In genomic region chr1:20426371-20426770, GRCh38 we compare ENCODE assay signal across 26 cellular contexts. TPM values are rescaled to one million over a fixed set of nuclear protein-coding genes. Genes with fewer than 3 reads are reported as not detected.
DNase-seq lines count a peak whose midpoint lies in the region; ATAC-seq and TF ChIP-seq lines count a peak whose summit lies in the region.
"Had no signal": no experiment of that assay in that cellular context is flagged by ENCODE, and none has a peak within 500 bp of the region (broad histone marks: within the 10 kb centered on the region; RNA-seq: fewer than 3 reads in every experiment).

No MANE protein-coding gene starts in this region.

- WGBS in mammary epithelial cell (ENCODE audit: low coverage, missing lambda C conversion rate), result 78% methylated on average over 4 of the region's 4 CpGs

- H3K9ac ChIP-seq in mammary epithelial cell (ENCODE audit: insufficient read depth, low read length) (no peak overlapping the region), OCI-LY3 (ENCODE audit: low read length) (peak overlapping the region; percentile 23; the same call in 1 of the 2 replicates)
- H3K9ac ChIP-seq: parathyroid adenoma had no signal

- intact Hi-C loops in mammary epithelial cell (cut with micrococcal nuclease), result loop anchor here (2.0 kb wide), 1 partner anchor 68 kb away; no protein-coding TSS in a partner anchor
- intact Hi-C loops in breast epithelium (cut with DNase I; ENCODE audit: low total_unique reads), result no loop called here
- intact Hi-C loops in left ventricle myocardium superior (cut with micrococcal nuclease), result no loop called here

- H3K4me1 ChIP-seq in mammary epithelial cell (ENCODE audit: insufficient read depth, low read length) (peaks cover 14% of the 10 kb centered on the region), breast epithelium (no peaks in the 10 kb centered on the region), OCI-LY3 (ENCODE audit: low read length) (peaks cover 19% of the 10 kb centered on the region)
- H3K4me1 ChIP-seq: left lung, parathyroid adenoma, right lobe of liver, stomach, tibial artery had no signal

- TF ChIP-seq CTCF in mammary epithelial cell (conservative IDR thresholded peaks at IDR 0.05 in 1 of 2, IDR thresholded peaks at IDR 0.05 in 1 of 2; ENCODE audit: extremely low read depth in 1 of 2, insufficient read depth in 1 of 2, low read depth in 1 of 2, low read length in 2 of 2) (no peak), breast epithelium (IDR thresholded peaks at IDR 0.05) (no peak), OCI-LY3 (IDR thresholded peaks at IDR 0.05; ENCODE audit: low read depth, low read length) (no peak)

- H3K4me3 ChIP-seq in mammary epithelial cell (replicated peaks in 1 of 3; ENCODE audit: insufficient read depth in 1 of 3, low read depth in 2 of 3, low read length in 3 of 3) (no peak overlapping the region), breast epithelium (no peak overlapping the region), OCI-LY3 (ENCODE audit: low read length) (peak overlapping the region; percentile 50; the same call in 1 of the 2 replicates)
- H3K4me3 ChIP-seq: left lung, MG63, right lobe of liver, stomach, tibial artery had no signal

- TF ChIP-seq POLR2A in breast epithelium (IDR thresholded peaks at IDR 0.05), result no peak

- H3K36me3 ChIP-seq in mammary epithelial cell (ENCODE audit: insufficient read depth, low read length) (no peaks in the 10 kb centered on the region), breast epithelium (no peaks in the 10 kb centered on the region), OCI-LY3 (replicated peaks; ENCODE audit: low read depth, low read length) (no peaks in the 10 kb centered on the region)
- H3K36me3 ChIP-seq: left lung, MG63, right lobe of liver, stomach, tibial artery had no signal

- no peaks in the 10 kb centered on the region for H4K20me1 ChIP-seq in mammary epithelial cell (ENCODE audit: insufficient read depth, low read length)
- no peaks in the 10 kb centered on the region for H4K20me1 ChIP-seq in OCI-LY3 (ENCODE audit: insufficient read depth, low read length)

- peak; percentile 41 for ATAC-seq in stimulated activated memory B cell treated with anti-CD40 and anti-IgM and Interleukin-4, amounts not matched to agents 10 μg/mL and 1 μg/mL and 100 μg/mL, for 72 hours
- no peak for ATAC-seq in left ventricle myocardium superior
- ATAC-seq: right lobe of liver had no signal

- CTCF ChIA-PET in mammary epithelial cell (lab: Charles Lee; ENCODE audit: low non-redundant PET), result interaction anchor here (0.6 to 1.0 kb wide), 2 partner anchors 65 to 451 kb away, joined by 3 to 10 read pairs; no protein-coding TSS in a partner anchor

- no peak overlapping the region for H3K4me3 Mint-ChIP-seq in stimulated activated memory B cell treated with anti-CD40 and anti-IgM and Interleukin-4, amounts not matched to agents 10 μg/mL and 1 μg/mL and 100 μg/mL, for 72 hours
- H3K4me3 Mint-ChIP-seq: activated CD8-positive, alpha-beta T cell treated with anti-CD3 and anti-CD28 coated beads for 36 hours; activated naive CD8-positive, alpha-beta T cell treated with anti-CD3 and anti-CD28 coated beads, Interleukin-2, amount 50 U/mL, for 24 hours; immature natural killer cell; nephron had no signal

- no peaks in the 10 kb centered on the region for H3K36me3 Mint-ChIP-seq in stimulated activated memory B cell treated with anti-CD40 and anti-IgM and Interleukin-4, amounts not matched to agents 10 μg/mL and 1 μg/mL and 100 μg/mL, for 72 hours

- no peaks in the 10 kb centered on the region for H3K79me2 ChIP-seq in mammary epithelial cell (ENCODE audit: insufficient read depth, low read length)
- H3K79me2 ChIP-seq in OCI-LY3 (ENCODE audit: low read length), result no peaks in the 10 kb centered on the region
- H3K79me2 ChIP-seq: parathyroid adenoma had no signal

- H3K27me3 ChIP-seq in mammary epithelial cell (ENCODE audit: insufficient read depth, low read length) (no peaks in the 10 kb centered on the region), breast epithelium (no peaks in the 10 kb centered on the region), OCI-LY3 (ENCODE audit: low read depth, low read length) (peaks cover 18% of the 10 kb centered on the region)
- H3K27me3 ChIP-seq: MG63, right lobe of liver had no signal

- peaks cover 10% of the 10 kb centered on the region for H3K27me3 Mint-ChIP-seq in stimulated activated memory B cell treated with anti-CD40 and anti-IgM and Interleukin-4, amounts not matched to agents 10 μg/mL and 1 μg/mL and 100 μg/mL, for 72 hours

- dilution Hi-C loops in mammary epithelial cell (cut with HindIII; ENCODE audit: low sequenced_read_pairs), result loop anchor here (10.0 kb wide), 1 partner anchor 82 kb away; no protein-coding TSS in a partner anchor

- peaks cover 36% of the 10 kb centered on the region for H3K4me1 Mint-ChIP-seq in stimulated activated memory B cell treated with anti-CD40 and anti-IgM and Interleukin-4, amounts not matched to agents 10 μg/mL and 1 μg/mL and 100 μg/mL, for 72 hours
- H3K4me1 Mint-ChIP-seq: immature natural killer cell, nephron had no signal

- H2AFZ ChIP-seq in mammary epithelial cell (ENCODE audit: low read depth, low read length) (peak overlapping the region; percentile 63), OCI-LY3 (ENCODE audit: low read depth, low read length) (no peak overlapping the region)
- H2AFZ ChIP-seq: parathyroid adenoma had no signal

- H3K9me3 ChIP-seq in mammary epithelial cell (replicated peaks; ENCODE audit: insufficient read depth, low read length), result peaks cover 6% of the 10 kb centered on the region
- peaks cover 14 to 18% of the 10 kb centered on the region in 2 donors for H3K9me3 ChIP-seq in breast epithelium
- peaks cover 6% of the 10 kb centered on the region; the same call in 1 of the 2 replicates for H3K9me3 ChIP-seq in OCI-LY3 (ENCODE audit: insufficient read depth, low read length)

- BruUV-seq in mammary epithelial cell (replicated peaks; lab: Mats Ljungman, UMichigan), result no TSS peak

- H3K4me2 ChIP-seq in mammary epithelial cell (ENCODE audit: insufficient read depth, low read depth, low read length) (peak overlapping the region; percentile 39), OCI-LY3 (ENCODE audit: low read length) (peak overlapping the region; percentile 85)

- no peak overlapping the region for H3K27ac Mint-ChIP-seq in stimulated activated memory B cell treated with anti-CD40 and anti-IgM and Interleukin-4, amounts not matched to agents 10 μg/mL and 1 μg/mL and 100 μg/mL, for 72 hours
- H3K27ac Mint-ChIP-seq: activated CD8-positive, alpha-beta T cell treated with anti-CD3 and anti-CD28 coated beads for 36 hours; activated naive CD8-positive, alpha-beta T cell treated with anti-CD3 and anti-CD28 coated beads, Interleukin-2, amount 50 U/mL, for 24 hours; immature natural killer cell; nephron had no signal

- H3K9me3 Mint-ChIP-seq in stimulated activated memory B cell treated with anti-CD40 and anti-IgM and Interleukin-4, amounts not matched to agents 10 μg/mL and 1 μg/mL and 100 μg/mL, for 72 hours, result peaks cover 7% of the 10 kb centered on the region

- H3K27ac ChIP-seq in mammary epithelial cell (ENCODE audit: insufficient read depth, low read depth, low read length) (peak overlapping the region; percentile 35), breast epithelium (no peak overlapping the region), OCI-LY3 (ENCODE audit: low read length) (0 out of 2 replicates have a peak overlapping the region, but pooled peaks have one; percentile 20), epithelial cell of prostate (peak overlapping the region; percentile 52)
- H3K27ac ChIP-seq: C4-2B, left lung, parathyroid adenoma, right lobe of liver, stomach, tibial artery had no signal

- in situ Hi-C loops in mammary epithelial cell (cut with MboI; ENCODE audit: low sequenced_read_pairs in 2 of 2), result no loop called here

- DNase-seq in mammary epithelial cell, result no peak
- no peak for DNase-seq in breast epithelium (ENCODE audit: low spot score in 2 of 2)
- no peak for DNase-seq in epithelial cell of prostate (ENCODE audit: low read depth, low spot score)
- no peak for DNase-seq in activated CD4-positive, CD25-positive, alpha-beta regulatory T cell treated with anti-CD3 and anti-CD28 coated beads, Interleukin-2, amount 50 U/mL, for 72 hours
- no peak for DNase-seq in left ventricle myocardium superior
- no peak for DNase-seq in occipital lobe (lab: John Stamatoyannopoulos, UW)
- DNase-seq: activated gamma-delta T cell; activated naive CD8-positive, alpha-beta T cell treated with anti-CD3 and anti-CD28 coated beads, Interleukin-2, amount 50 U/mL, for 24 hours; activated T-cell treated with anti-CD3 and anti-CD28 coated beads for 4 hours; erythroblast; immature natural killer cell; left lung; NCI-H1436 treated with DMSO at 0.1 percent for 48 hours; NCI-H526; OCI-M1; SHP77 treated with DMSO at 0.1 percent for 48 hours; stomach; tibial artery had no signal

RNA-seq across cellular contexts. Expression of gene CAMK2N1, which starts 59.6 kb away (rescaled TPM):
- total RNA-seq in mammary epithelial cell (100 to 1,000 TPM in 1 of 2 donors, 10 to 100 TPM in 1; 22.0 to 105 TPM), breast epithelium (10 to 100 TPM in 2 of 3 donors, 1 to 10 TPM in 1; 5.6 to 26.9 (median 17.0) TPM), left ventricle myocardium superior (9.9 TPM), occipital lobe (77.2 TPM)
- 47.0 TPM for polyA plus RNA-seq in mammary epithelial cell
- 48.4 TPM for polyA minus RNA-seq in mammary epithelial cell

Comparison
In these comparisons a context has a peak if more than half of its experiments do, and no peak if none do; other contexts are left out.
1. H3K27ac ChIP-seq: peak in mammary epithelial cell (single experiment), OCI-LY3 (single experiment) and epithelial cell of prostate (single experiment); none in breast epithelium (0 of 2).